ENCODE assay signal across 10 cellular contexts in the genomic region with DNA sequence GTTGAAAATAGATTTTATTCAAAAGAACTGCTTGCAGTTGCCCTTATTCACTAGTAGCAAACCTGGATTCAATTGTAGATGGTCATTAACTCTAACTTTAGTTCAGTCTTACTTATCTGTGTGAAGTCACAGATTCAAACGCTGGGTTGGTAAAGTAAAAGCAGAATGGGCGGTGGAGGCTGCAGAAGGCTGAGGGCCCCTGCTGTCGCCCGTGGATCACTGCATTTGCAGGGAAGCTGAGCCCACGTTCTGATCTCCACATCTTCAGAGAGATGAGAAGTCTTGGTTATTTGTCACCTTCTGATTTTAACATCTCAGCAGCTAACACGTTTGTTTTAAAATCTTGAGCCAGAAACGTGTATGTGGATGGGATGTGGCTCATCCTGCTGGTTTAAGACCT.
A peak's percentile ranks its signal among the peaks of the same experiment; 100 is the strongest.
DNase-seq lines count a peak whose midpoint lies in the region; ATAC-seq, FAIRE-seq and TF ChIP-seq lines count a peak whose summit lies in the region.
"Had no signal": no experiment of that assay in that cellular context is flagged by ENCODE, and none has a peak within 500 bp of the region (broad histone marks: within the 10 kb centered on the region; RNA-seq: fewer than 3 reads in every experiment).

No MANE protein-coding gene starts in this region.

- CTCF ChIA-PET in BJ (lab: Yijun Ruan, JAX) (interaction anchor here (0.6 to 1.2 kb wide), 2 partner anchors 8 to 291 kb away, joined by 3 read pairs; no protein-coding TSS in a partner anchor), IMR-90 (lab: Yijun Ruan, JAX) (no interaction called here), GM12878 (lab: Yijun Ruan, JAX) (interaction anchor here (1.4 kb wide), 1 partner anchor 12 kb away, joined by 4 read pairs; no protein-coding TSS in a partner anchor)

- TF ChIP-seq CTCF in BJ (IDR thresholded peaks at IDR 0.05; ENCODE audit: insufficient read depth, low read depth, low read length): peak; percentile 27; the same call in 1 of the 2 replicates
- no peak for TF ChIP-seq CTCF in IMR-90 (conservative IDR thresholded peaks at IDR 0.05; ENCODE audit: low read depth, low read length)
- peak in 1 of 3 experiments; percentile 11; a peak in 1 of 6 replicates for TF ChIP-seq CTCF in GM12878 (IDR thresholded peaks at IDR 0.05 in 2 of 3, conservative IDR thresholded peaks at IDR 0.05 in 1 of 3; ENCODE audit: control insufficient read depth in 2 of 3, extremely low read depth in 1 of 3, insufficient read depth in 1 of 3, low read depth in 3 of 3, low read length in 3 of 3)
- TF ChIP-seq CTCF in esophagus squamous epithelium (IDR thresholded peaks at IDR 0.05): no peak

- TF ChIP-seq POLR2A in IMR-90 (IDR thresholded peaks at IDR 0.05; ENCODE audit: low read depth, low read length): no peak
- TF ChIP-seq POLR2A in GM12878 (IDR thresholded peaks at IDR 0.05; ENCODE audit: low read depth, low read length): no peak
- TF ChIP-seq POLR2A in esophagus squamous epithelium (IDR thresholded peaks at IDR 0.05): no peak

- H3K4me3 ChIP-seq in BJ (ENCODE audit: low read depth, low read length) (no peak overlapping the region), IMR-90 (ENCODE audit: insufficient read depth, low read depth, low read length) (no peak overlapping the region), GM12878 (no peak overlapping the region), esophagus squamous epithelium (no peak overlapping the region)

- no peak overlapping the region for H3K27ac Mint-ChIP-seq in stimulated activated memory B cell treated with anti-CD40 and anti-IgM and Interleukin-4, amounts not matched to agents 10 μg/mL and 1 μg/mL and 100 μg/mL, for 72 hours

- no peaks in the 10 kb centered on the region for H3K9me3 Mint-ChIP-seq in stimulated activated memory B cell treated with anti-CD40 and anti-IgM and Interleukin-4, amounts not matched to agents 10 μg/mL and 1 μg/mL and 100 μg/mL, for 72 hours

- no peak overlapping the region for H4K91ac ChIP-seq in IMR-90 (ENCODE audit: insufficient read depth, low read depth, low read length)

- no peak overlapping the region for H2AK5ac ChIP-seq in IMR-90 (ENCODE audit: low read depth, low read length)

- no peak overlapping the region for H3K9ac ChIP-seq in IMR-90 (ENCODE audit: low read depth, low read length)
- H3K9ac ChIP-seq in GM12878 (ENCODE audit: control insufficient read depth, insufficient read depth, low read length): no peak overlapping the region

- H3K36me3 ChIP-seq in BJ (ENCODE audit: control insufficient read depth, insufficient read depth, low read length) (peaks cover 10% of the 10 kb centered on the region), IMR-90 (ENCODE audit: control insufficient read depth, insufficient read depth, low read length) (peaks cover 29% of the 10 kb centered on the region), GM12878 (ENCODE audit: control insufficient read depth in 2 of 2, insufficient read depth in 2 of 2, low read length in 1 of 2) (no peaks in the 10 kb centered on the region), esophagus squamous epithelium (peaks cover 5 to 55% (median 10%) of the 10 kb centered on the region in 3 donors)
- H3K36me3 ChIP-seq: neutrophil had no signal

- no peak for FAIRE-seq in GM12878 (lab: Jason Lieb, UNC)

- H3K27ac ChIP-seq in IMR-90 (ENCODE audit: insufficient read depth, low read length): no peak overlapping the region
- no peak overlapping the region for H3K27ac ChIP-seq in GM12878 (ENCODE audit: control insufficient read depth, insufficient read depth)
- H3K27ac ChIP-seq in layer of hippocampus (ENCODE audit: low read depth, low read length): peak overlapping the region; percentile 73
- H3K27ac ChIP-seq in esophagus squamous epithelium: no peak overlapping the region
- H3K27ac ChIP-seq: epithelial cell of prostate, neutrophil had no signal

- H2BK5ac ChIP-seq in IMR-90 (ENCODE audit: low read depth, low read length, poor library complexity, severe bottlenecking): no peak overlapping the region

- no peak overlapping the region for H3K14ac ChIP-seq in IMR-90 (replicated peaks; ENCODE audit: low read depth, low read length)

- POLR2A ChIA-PET in BJ (lab: Charles Lee) (no interaction called here), IMR-90 (lab: Charles Lee; ENCODE audit: unreplicated experiment) (no interaction called here), GM12878 (lab: Charles Lee) (no interaction called here)

- H3K9me1 ChIP-seq in IMR-90 (ENCODE audit: insufficient read depth, low read length): peaks cover 2% of the 10 kb centered on the region; the same call in 1 of the 2 replicates

- SMC1A ChIA-PET in GM12878 (lab: Charles Lee; ENCODE audit: uncharacterized antibody, unreplicated experiment): interaction anchor here (1.6 kb wide), 1 partner anchor 17 kb away, joined by 4 read pairs; no protein-coding TSS in a partner anchor

- H4K8ac ChIP-seq in IMR-90 (ENCODE audit: low read depth in 2 of 2, low read length in 2 of 2): no peak overlapping the region

- BruUV-seq in IMR-90 (replicated peaks; lab: Mats Ljungman, UMichigan): no TSS peak
- no TSS peak for BruUV-seq in GM12878 (replicated peaks; lab: Mats Ljungman, UMichigan)

- H3K4me3 Mint-ChIP-seq in stimulated activated memory B cell treated with anti-CD40 and anti-IgM and Interleukin-4, amounts not matched to agents 10 μg/mL and 1 μg/mL and 100 μg/mL, for 72 hours: no peak overlapping the region

- H3K9me3 ChIP-seq in IMR-90 (ENCODE audit: control insufficient read depth, insufficient read depth, low read length) (no peaks in the 10 kb centered on the region), GM12878 (replicated peaks; ENCODE audit: control insufficient read depth, insufficient read depth, low read length) (no peaks in the 10 kb centered on the region), esophagus squamous epithelium (no peaks in the 10 kb centered on the region)
- H3K9me3 ChIP-seq: neutrophil had no signal

- dilution Hi-C loops in IMR-90 (cut with HindIII; ENCODE audit: low sequenced_read_pairs, unreplicated experiment): no loop called here

- ATAC-seq in IMR-90 (ENCODE audit: low read depth) (no peak), GM12878 (no peak)
- ATAC-seq in stimulated activated memory B cell treated with anti-CD40 and anti-IgM and Interleukin-4, amounts not matched to agents 10 μg/mL and 1 μg/mL and 100 μg/mL, for 72 hours: no peak

- peaks cover 4% of the 10 kb centered on the region for H4K20me1 ChIP-seq in IMR-90 (ENCODE audit: insufficient read depth, low read length)
- H4K20me1 ChIP-seq in GM12878 (ENCODE audit: control insufficient read depth, insufficient read depth): no peaks in the 10 kb centered on the region

- no peak overlapping the region for H2AK9ac ChIP-seq in IMR-90 (replicated peaks; ENCODE audit: low read depth, low read length, poor library complexity)

- no peak overlapping the region for H3K56ac ChIP-seq in IMR-90 (ENCODE audit: extremely low read depth, insufficient read depth, low read length)

- H3K4me2 ChIP-seq in IMR-90 (ENCODE audit: low read depth, low read length): no peak overlapping the region
- no peak overlapping the region for H3K4me2 ChIP-seq in GM12878 (ENCODE audit: control insufficient read depth, insufficient read depth)

- H3K4me1 ChIP-seq in IMR-90 (ENCODE audit: control insufficient read depth, insufficient read depth, low read length): no peaks in the 10 kb centered on the region
- no peaks in the 10 kb centered on the region for H3K4me1 ChIP-seq in GM12878 (ENCODE audit: control insufficient read depth, insufficient read depth, low read length)
- peaks cover 0 to 14% (median 0%) of the 10 kb centered on the region in 3 donors for H3K4me1 ChIP-seq in esophagus squamous epithelium

- no peak overlapping the region for H4K5ac ChIP-seq in IMR-90 (ENCODE audit: low read depth, low read length)

- no peak for DNase-seq in BJ (ENCODE audit: low read depth)
- DNase-seq in IMR-90: no peak
- DNase-seq in GM12878 (ENCODE audit: low read depth, low spot score): no peak
- DNase-seq in islet precursor cell: no peak
- no peak for DNase-seq in esophagus squamous epithelium (lab: John Stamatoyannopoulos, UW)
- DNase-seq in stimulated activated CD4-positive, alpha-beta T cell treated with anti-CD3 and anti-CD28 coated beads, Interleukin-4, amount 100 ng/mL, for 1 hour: no peak

- H3K27me3 ChIP-seq in BJ (ENCODE audit: control insufficient read depth, insufficient read depth, low read length): no peaks in the 10 kb centered on the region
- H3K27me3 ChIP-seq in IMR-90 (ENCODE audit: control insufficient read depth, insufficient read depth, low read length): no peaks in the 10 kb centered on the region
- H3K27me3 ChIP-seq in GM12878 (replicated peaks in 1 of 2; ENCODE audit: control insufficient read depth in 2 of 2, insufficient read depth in 2 of 2, low read length in 1 of 2): no peaks in the 10 kb centered on the region
- H3K27me3 ChIP-seq in layer of hippocampus (ENCODE audit: control insufficient read depth, insufficient read depth, low read length): no peaks in the 10 kb centered on the region
- H3K27me3 ChIP-seq in esophagus squamous epithelium: no peaks in the 10 kb centered on the region
- H3K27me3 ChIP-seq: neutrophil had no signal

- in situ Hi-C loops in IMR-90 (cut with MboI; ENCODE audit: low sequenced_read_pairs) (loop anchor here (25.0 kb wide), 1 partner anchor 586 kb away; a partner anchor contains a TSS), GM12878 (cut with MboI) (no loop called here)

- no peak overlapping the region for H2BK15ac ChIP-seq in IMR-90 (ENCODE audit: low read depth, low read length)

- H2BK20ac ChIP-seq in IMR-90 (ENCODE audit: low read depth, low read length): no peak overlapping the region

- H3K79me2 ChIP-seq in GM12878 (ENCODE audit: control insufficient read depth, insufficient read depth, low read length): no peaks in the 10 kb centered on the region

- TF ChIP-seq EP300 in GM12878 (IDR thresholded peaks at IDR 0.05; ENCODE audit: borderline replicate concordance in 1 of 2, control insufficient read depth in 1 of 2, low read depth in 2 of 2, low read length in 2 of 2): no peak

- TF ChIP-seq RAD21 in IMR-90 (IDR thresholded peaks at IDR 0.05; ENCODE audit: low read length) (peak; percentile 15; the same call in 1 of the 2 replicates), GM12878 (IDR thresholded peaks at IDR 0.05; ENCODE audit: insufficient read depth, low read depth, low read length) (peak; percentile 20; the same call in 1 of the 2 replicates)

- H3K4ac ChIP-seq in IMR-90 (ENCODE audit: low read depth, low read length): no peak overlapping the region

- WGBS in IMR-90 (ENCODE audit: extremely low coverage in 2 of 2, insufficient read length in 1 of 2), 2 experiments: no CpG with 5 or more reads among the region's 7 CpGs
- 79% methylated on average over 7 of the region's 7 CpGs for WGBS in GM12878 (ENCODE audit: insufficient coverage, insufficient replicate concordance, low lambda C conversion rate, missing lambda C conversion rate)
- 57 to 76% methylated on average over 7 of the region's 7 CpGs for WGBS in esophagus squamous epithelium, 2 donors

- intact Hi-C loops in IMR-90 (cut with micrococcal nuclease): no loop called here
- intact Hi-C loops in GM12878 (cut with micrococcal nuclease; ENCODE audit: unreplicated experiment): no loop called here
- intact Hi-C loops in esophagus squamous epithelium (cut with DNase I): no loop called here

- H3K18ac ChIP-seq in IMR-90 (ENCODE audit: low read depth, low read length): no peak overlapping the region

- H3K27me3 Mint-ChIP-seq in stimulated activated memory B cell treated with anti-CD40 and anti-IgM and Interleukin-4, amounts not matched to agents 10 μg/mL and 1 μg/mL and 100 μg/mL, for 72 hours: no peaks in the 10 kb centered on the region

- peaks cover 9% of the 10 kb centered on the region for H3K4me1 Mint-ChIP-seq in stimulated activated memory B cell treated with anti-CD40 and anti-IgM and Interleukin-4, amounts not matched to agents 10 μg/mL and 1 μg/mL and 100 μg/mL, for 72 hours

- peaks cover 62% of the 10 kb centered on the region for H3K36me3 Mint-ChIP-seq in stimulated activated memory B cell treated with anti-CD40 and anti-IgM and Interleukin-4, amounts not matched to agents 10 μg/mL and 1 μg/mL and 100 μg/mL, for 72 hours

- no peak overlapping the region for H2AFZ ChIP-seq in IMR-90 (replicated peaks; ENCODE audit: low read length, poor library complexity)
- H2AFZ ChIP-seq in GM12878 (ENCODE audit: control insufficient read depth, low read depth, low read length): no peak overlapping the region

- RAD21 ChIA-PET in GM12878 (lab: Charles Lee; ENCODE audit: unreplicated experiment): interaction anchor here (0.5 kb wide), 1 partner anchor 543 kb away, joined by 3 read pairs; no protein-coding TSS in a partner anchor

- H2BK120ac ChIP-seq in IMR-90 (ENCODE audit: low read depth, low read length): no peak overlapping the region

- H3K79me1 ChIP-seq in IMR-90 (ENCODE audit: low read depth in 1 of 2, low read length in 2 of 2): peaks cover 12 to 38% of the 10 kb centered on the region in 2 experiments

- no peak overlapping the region for H3K23ac ChIP-seq in IMR-90 (ENCODE audit: low read depth, low read length)
